In the genomic region with DNA sequence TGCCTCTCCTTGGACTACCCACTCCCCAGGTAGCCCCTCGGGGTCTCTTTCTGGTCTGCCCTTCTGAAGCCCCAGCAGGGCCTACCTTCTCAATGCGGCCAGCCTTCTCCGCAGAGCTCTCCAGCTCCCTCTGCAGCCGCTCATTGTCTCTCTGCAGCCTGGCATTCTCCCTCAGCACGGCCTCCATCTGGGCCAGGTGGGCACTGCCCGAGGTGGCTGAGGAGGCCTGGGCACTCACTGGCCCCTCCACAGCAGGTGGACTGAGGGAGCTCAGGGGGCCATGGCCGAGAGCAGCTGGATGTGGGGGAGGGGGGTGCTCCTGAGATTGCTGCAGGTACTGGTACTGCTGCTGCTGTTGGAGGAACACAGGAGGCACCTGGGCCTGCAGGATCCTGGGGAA, we compare ENCODE assay signal across 11 cellular contexts. TPM values are rescaled to one million over a fixed set of nuclear protein-coding genes. Genes with fewer than 3 reads are reported as not detected.
A peak's percentile ranks its signal among the peaks of the same experiment; 100 is the strongest.
DNase-seq lines count a peak whose midpoint lies in the region; ATAC-seq and TF ChIP-seq lines count a peak whose summit lies in the region.
"Had no signal": no experiment of that assay in that cellular context is flagged by ENCODE, and none has a peak within 500 bp of the region (broad histone marks: within the 10 kb centered on the region; RNA-seq: fewer than 3 reads in every experiment).

No MANE protein-coding gene starts in this region.

- 85% methylated on average over 4 of the region's 7 CpGs; no CpG with 5 or more reads in 1 of the 2 donors for WGBS in gastroesophageal sphincter (ENCODE audit: low coverage in 1 of 2), 2 donors

- peak; percentile 30; the same call in 1 of the 2 replicates for TF ChIP-seq CTCF in BJ (IDR thresholded peaks at IDR 0.05; ENCODE audit: insufficient read depth, low read depth, low read length)
- no peak for TF ChIP-seq CTCF in gastroesophageal sphincter (IDR thresholded peaks at IDR 0.05)
- TF ChIP-seq CTCF in retinal pigment epithelial cell (conservative IDR thresholded peaks at IDR 0.05; ENCODE audit: low read depth, low read length): peak; percentile 51

- H3K9ac ChIP-seq in SK-N-MC (ENCODE audit: insufficient read length): no peak overlapping the region

- CTCF ChIA-PET in BJ (lab: Yijun Ruan, JAX): interaction anchor here (0.7 to 11.6 kb wide), 9 partner anchors 10 to 112 kb away, joined by 3 to 84 read pairs (median 3); no protein-coding TSS in a partner anchor

- ATAC-seq in gastroesophageal sphincter (no peak), HG03469 (IDR thresholded peaks at IDR 0.05; ENCODE audit: unreplicated experiment) (no peak)
- ATAC-seq: PC-3 had no signal

- no peak for TF ChIP-seq POLR2A in gastroesophageal sphincter (IDR thresholded peaks at IDR 0.05)

- H3K27me3 ChIP-seq in BJ (ENCODE audit: control insufficient read depth, insufficient read depth, low read length) (no peaks in the 10 kb centered on the region), gastroesophageal sphincter (no peaks in the 10 kb centered on the region)

- DNase-seq in BJ (ENCODE audit: low read depth) (no peak), SK-N-MC (ENCODE audit: low read depth, low spot score) (no peak), retinal pigment epithelial cell (ENCODE audit: low read depth) (no peak), SKM-1 treated with dmso at 0.1 percent for 144 hours (lab: John Stamatoyannopoulos, UW; ENCODE audit: unreplicated experiment) (no peak), occipital lobe (lab: John Stamatoyannopoulos, UW) (no peak)
- no peak for DNase-seq in stimulated activated CD4-positive, alpha-beta T cell treated with anti-CD3 and anti-CD28 coated beads, Interleukin-2, amount 100 ng/mL, for 48 hours
- DNase-seq: activated T-cell treated with anti-CD3 and anti-CD28 coated beads for 4 hours, NCI-H2029 treated with DMSO at 0.1 percent for 48 hours, PC-3 had no signal

- H3K9me3 ChIP-seq in SK-N-MC (ENCODE audit: low read depth, low read length): no peaks in the 10 kb centered on the region
- H3K9me3 ChIP-seq in gastroesophageal sphincter: no peaks in the 10 kb centered on the region

- H3K4me3 ChIP-seq in BJ (ENCODE audit: low read depth, low read length) (no peak overlapping the region), SK-N-MC (no peak overlapping the region), gastroesophageal sphincter (no peak overlapping the region), retinal pigment epithelial cell (ENCODE audit: low read length) (no peak overlapping the region)

- H3K36me3 ChIP-seq in BJ (ENCODE audit: control insufficient read depth, insufficient read depth, low read length) (peaks cover 79% of the 10 kb centered on the region), SK-N-MC (ENCODE audit: insufficient read depth, low read length) (peaks cover 90% of the 10 kb centered on the region), gastroesophageal sphincter (peaks cover 0 to 90% of the 10 kb centered on the region in 2 donors)

- H3K27ac ChIP-seq in SK-N-MC (peak overlapping the region; percentile 95), gastroesophageal sphincter (peak overlapping the region; percentile 24 to 100 (median 99))

- POLR2A ChIA-PET in BJ (lab: Charles Lee): interaction anchor here (0.7 to 1.8 kb wide), 4 partner anchors 9 to 119 kb away, joined by 3 to 8 read pairs (median 5); a partner anchor contains a TSS

- TF ChIP-seq EP300 in gastroesophageal sphincter (IDR thresholded peaks at IDR 0.05): no peak

- H3K4me1 ChIP-seq in gastroesophageal sphincter: peaks cover 22 to 99% (median 84%) of the 10 kb centered on the region in 3 donors

RNA-seq across cellular contexts. Expression of a gene that starts 6.8 kb away (rescaled TPM):
- polyA plus RNA-seq in BJ (2011; rRNA removed): 122 and 199 TPM in 2 replicates
- 180 and 200 TPM in 2 replicates for polyA minus RNA-seq in BJ (2011; rRNA and poly(A)+ RNA removed)
- total RNA-seq in gastroesophageal sphincter (100 to 1,000 TPM in 3 of 4 donors, 10 to 100 TPM in 1; 93.2 to 226 (median 153) TPM), occipital lobe (73.8 TPM)

Comparison
In these comparisons a context has a peak if more than half of its experiments do, and no peak if none do; other contexts are left out.
1. CTCF ChIP-seq: peak in BJ (single experiment) and retinal pigment epithelial cell (single experiment); none in gastroesophageal sphincter (0 of 4).